ENCODE assay signal across 32 cellular contexts in genomic region chr3:186213946-186214345, GRCh38.
DNase-seq lines count a peak whose midpoint lies in the region; ATAC-seq and TF ChIP-seq lines count a peak whose summit lies in the region.
"Had no signal": no experiment of that assay in that cellular context is flagged by ENCODE, and none has a peak within 500 bp of the region (broad histone marks: within the 10 kb centered on the region; RNA-seq: fewer than 3 reads in every experiment).

No MANE protein-coding gene starts in this region.

- TF ChIP-seq CTCF in adrenal gland (IDR thresholded peaks at IDR 0.05): no peak

- peak overlapping the region; percentile 4 to 85 (median 46) for H3K27ac ChIP-seq in adrenal gland
- H3K27ac ChIP-seq: coronary artery, foreskin keratinocyte, hepatocyte, left lung, spleen, transverse colon had no signal

- intact Hi-C loops in adrenal gland (cut with DNase I): loop anchor here in 1 of 2 donors (10.0 kb wide), 1 partner anchor 109 kb away; the partner anchor contains the start of gene ETV5

- ATAC-seq in HG03196 (IDR thresholded peaks at IDR 0.05; ENCODE audit: unreplicated experiment): no peak
- ATAC-seq: effector memory CD8-positive, alpha-beta T cell; left lung; right cardiac atrium; Right ventricle myocardium inferior had no signal

- no peaks in the 10 kb centered on the region for H3K9me3 ChIP-seq in adrenal gland (replicated peaks in 1 of 3)
- H3K9me3 ChIP-seq: left lung, spleen, transverse colon had no signal

- H3K36me3 ChIP-seq in adrenal gland (replicated peaks in 1 of 2): no peaks in the 10 kb centered on the region
- H3K36me3 ChIP-seq: left lung, transverse colon had no signal

- H3K4me3 ChIP-seq in adrenal gland: no peak overlapping the region
- H3K4me3 ChIP-seq: coronary artery, hepatocyte, left lung, spleen, transverse colon had no signal

- TF ChIP-seq POLR2A in adrenal gland (IDR thresholded peaks at IDR 0.05): no peak

- no peaks in the 10 kb centered on the region for H3K27me3 ChIP-seq in adrenal gland
- H3K27me3 ChIP-seq: hepatocyte, left lung, transverse colon had no signal

- WGBS in adrenal gland, 4 donors: 14 to 33% (median 30%) methylated on average over 4 of the region's 4 CpGs

- H3K4me1 ChIP-seq in adrenal gland (replicated peaks in 1 of 2): peaks cover 33 to 58% of the 10 kb centered on the region in 2 donors

- DNase-seq in NOMO-1 treated with DMSO at 0.1 percent for 48 hours (lab: John Stamatoyannopoulos, UW; ENCODE audit: unreplicated experiment) (peak; percentile 12), NOMO-1 treated with dmso at 0.1 percent for 144 hours (lab: John Stamatoyannopoulos, UW; ENCODE audit: unreplicated experiment) (no peak), LHCN-M2 (ENCODE audit: low read depth) (peak; percentile 40), adrenal gland (peak in 3 of 7 donors; percentile 37 to 62 (median 47)), myocyte (ENCODE audit: low read depth) (peak; percentile 19), T-helper 2 cell (no peak)
- DNase-seq in stimulated activated CD4-positive, alpha-beta T cell treated with anti-CD3 and anti-CD28 coated beads, Interleukin-2, amount 100 ng/mL, for 48 hours: no peak
- DNase-seq: 8988T; activated B cell treated with CpG ODN at 0.5 μM for 24 hours; activated CD4-positive, alpha-beta memory T cell treated with anti-CD3 and anti-CD28 coated beads for 36 hours; activated CD8-positive, alpha-beta memory T cell treated with anti-CD3 and anti-CD28 coated beads, Interleukin-2, amount 50 U/mL, for 4 hours; activated naive CD4-positive, alpha-beta T cell treated with anti-CD3 and anti-CD28 coated beads, Interleukin-2, amount 10 ng/mL, durations not matched to agents 7 days and 5 days; AML-193; anterior cingulate cortex; DMS153; effector memory CD8-positive, alpha-beta T cell; erythroblast; GDM1; left lung; mesendoderm; NCI-H1417 treated with DMSO at 0.1 percent for 48 hours; NCI-H82; posterior cingulate gyrus; right cardiac atrium; spleen; SW 1271; transverse colon had no signal

Comparison
In these comparisons a context has a peak if more than half of its experiments do, and no peak if none do; other contexts are left out.
1. DNase-seq: peak in NOMO-1 treated with DMSO at 0.1 percent for 48 hours (single experiment), LHCN-M2 (single experiment) and myocyte (single experiment); none in NOMO-1 treated with dmso at 0.1 percent for 144 hours (single experiment), T-helper 2 cell (0 of 5) and stimulated activated CD4-positive, alpha-beta T cell treated with anti-CD3 and anti-CD28 coated beads, Interleukin-2, amount 100 ng/mL, for 48 hours (0 of 2).